ENCODE assay signal across 11 cellular contexts in the genomic region with DNA sequence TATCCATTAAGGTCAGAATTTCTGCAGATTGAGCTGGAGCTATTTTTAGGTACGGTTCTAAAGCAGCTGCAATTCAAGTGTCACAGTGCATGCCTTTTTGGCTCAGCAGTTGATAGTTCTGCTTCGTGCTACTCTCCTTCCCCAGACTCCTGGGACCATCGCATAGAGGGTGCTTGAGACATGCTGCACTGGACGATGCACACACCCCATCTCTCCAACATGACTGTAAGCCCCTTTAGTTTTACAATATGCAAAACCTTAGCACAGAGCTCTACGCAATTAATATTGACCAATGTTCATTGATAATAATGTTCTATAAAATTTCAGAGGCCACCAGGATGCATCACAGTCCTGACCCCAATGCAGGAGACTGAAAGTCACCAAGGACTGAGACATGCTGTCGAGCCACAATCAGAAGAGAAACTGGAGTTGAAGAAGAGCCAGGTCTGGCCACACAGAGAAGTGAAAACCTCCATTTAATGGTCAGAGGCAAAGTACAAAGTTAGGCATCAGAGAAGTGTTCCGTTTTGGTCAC.
DNase-seq lines count a peak whose midpoint lies in the region; ATAC-seq and TF ChIP-seq lines count a peak whose summit lies in the region.
"Had no signal": no experiment of that assay in that cellular context is flagged by ENCODE, and none has a peak within 500 bp of the region (broad histone marks: within the 10 kb centered on the region; RNA-seq: fewer than 3 reads in every experiment).

No MANE protein-coding gene starts in this region.

- 27 to 41% (median 34%) methylated on average over 7 of the region's 7 CpGs for WGBS in heart left ventricle, 4 donors
- WGBS in thyroid gland, 2 donors: 39 to 41% methylated on average over 7 of the region's 7 CpGs
- 63 to 81% methylated on average over 7 of the region's 7 CpGs for WGBS in sigmoid colon, 2 donors

- H3K4me3 ChIP-seq in heart left ventricle (no peak overlapping the region), right atrium auricular region (no peak overlapping the region), thyroid gland (replicated peaks in 1 of 3) (no peak overlapping the region), sigmoid colon (no peak overlapping the region)

- H3K9me3 ChIP-seq in heart left ventricle (peaks cover 0 to 1% (median 0%) of the 10 kb centered on the region in 12 donors), right atrium auricular region (no peaks in the 10 kb centered on the region), thyroid gland (no peaks in the 10 kb centered on the region), sigmoid colon (no peaks in the 10 kb centered on the region)

- no peak for TF ChIP-seq POLR2A in heart left ventricle (IDR thresholded peaks at IDR 0.05)
- no peak for TF ChIP-seq POLR2A in thyroid gland (IDR thresholded peaks at IDR 0.05)
- no peak for TF ChIP-seq POLR2A in sigmoid colon (IDR thresholded peaks at IDR 0.05)

- no peaks in the 10 kb centered on the region for H3K36me3 ChIP-seq in heart left ventricle
- no peaks in the 10 kb centered on the region for H3K36me3 ChIP-seq in right atrium auricular region
- H3K36me3 ChIP-seq in thyroid gland: no peaks in the 10 kb centered on the region
- no peaks in the 10 kb centered on the region for H3K36me3 ChIP-seq in sigmoid colon

- TF ChIP-seq EP300 in sigmoid colon (IDR thresholded peaks at IDR 0.05): no peak

- H3K4me1 ChIP-seq in heart left ventricle: peaks cover 3 to 35% (median 19%) of the 10 kb centered on the region in 12 donors
- peaks cover 0 to 27% of the 10 kb centered on the region in 2 donors for H3K4me1 ChIP-seq in right atrium auricular region
- peaks cover 7 to 22% of the 10 kb centered on the region in 2 donors for H3K4me1 ChIP-seq in thyroid gland
- H3K4me1 ChIP-seq in sigmoid colon: no peaks in the 10 kb centered on the region

- CTCF ChIA-PET in RWPE1 (lab: Yijun Ruan, JAX): interaction anchor here (0.6 kb wide), 1 partner anchor 548 kb away, joined by 3 read pairs; no protein-coding TSS in a partner anchor

- DNase-seq in heart left ventricle (peak in 2 of 5 donors; percentile 13 to 27), right atrium auricular region (ENCODE audit: low spot score) (no peak), NOMO-1 treated with dmso at 0.1 percent for 144 hours (lab: John Stamatoyannopoulos, UW; ENCODE audit: unreplicated experiment) (peak; percentile 36), thyroid gland (peak; percentile 54 to 61), NCI-H526 (lab: John Stamatoyannopoulos, UW) (no peak), RWPE1 (ENCODE audit: low spot score) (no peak), sigmoid colon (no peak)
- DNase-seq: stimulated activated naive CD8-positive, alpha-beta T cell treated with anti-CD3 and anti-CD28 coated beads, Interleukin-15, Interleukin-2, amounts not matched to agents 100 U/mL and 50 U/mL, for 24 hours had no signal

- POLR2A ChIA-PET in RWPE1 (lab: Yijun Ruan, JAX; ENCODE audit: low non-redundant PET): no interaction called here

- H3K27me3 ChIP-seq in heart left ventricle: no peaks in the 10 kb centered on the region
- H3K27me3 ChIP-seq in right atrium auricular region: no peaks in the 10 kb centered on the region
- H3K27me3 ChIP-seq in thyroid gland: no peaks in the 10 kb centered on the region
- no peaks in the 10 kb centered on the region for H3K27me3 ChIP-seq in sigmoid colon

- H3K27ac ChIP-seq in heart left ventricle (peak overlapping the region in 1 of 12 donors; percentile 2), right atrium auricular region (no peak overlapping the region), thyroid gland (no peak overlapping the region), RWPE1 (no peak overlapping the region), sigmoid colon (no peak overlapping the region)

- intact Hi-C loops in heart left ventricle (cut with DNase I): loop anchor here in 1 of 10 donors (10.0 kb wide), 1 partner anchor 93 kb away; no protein-coding TSS in a partner anchor
- intact Hi-C loops in thyroid gland (cut with DNase I): no loop called here
- intact Hi-C loops in sigmoid colon (cut with DNase I): no loop called here

- TF ChIP-seq CTCF in heart left ventricle (IDR thresholded peaks at IDR 0.05) (no peak), right atrium auricular region (IDR thresholded peaks at IDR 0.05) (no peak), thyroid gland (IDR thresholded peaks at IDR 0.05) (no peak), RWPE1 (conservative IDR thresholded peaks at IDR 0.05; ENCODE audit: low read depth) (no peak), sigmoid colon (IDR thresholded peaks at IDR 0.05) (no peak)

- ATAC-seq in heart left ventricle: peak; percentile 42 to 87 (median 76)
- ATAC-seq in HG02943 (IDR thresholded peaks at IDR 0.05; ENCODE audit: low read depth, unreplicated experiment): peak; percentile 64
- ATAC-seq: natural killer cell treated with Interleukin-12 subunit alpha and Interleukin-12 subunit beta and Interleukin-15 and Interleukin-18, amount 100 ng/mL, for 72 hours; Panc1; stimulated activated naive CD8-positive, alpha-beta T cell treated with anti-CD3 and anti-CD28 coated beads, Interleukin-15, Interleukin-2, amounts not matched to agents 100 U/mL and 50 U/mL, for 24 hours had no signal

Comparison
In these comparisons a context has a peak if more than half of its experiments do, and no peak if none do; other contexts are left out.
1. DNase-seq: peak in NOMO-1 treated with dmso at 0.1 percent for 144 hours (single experiment) and thyroid gland (2 of 2); none in right atrium auricular region (single experiment), NCI-H526 (0 of 2), RWPE1 (single experiment) and sigmoid colon (single experiment).